13 cellular contexts compared by ENCODE assay signal in the genomic region with DNA sequence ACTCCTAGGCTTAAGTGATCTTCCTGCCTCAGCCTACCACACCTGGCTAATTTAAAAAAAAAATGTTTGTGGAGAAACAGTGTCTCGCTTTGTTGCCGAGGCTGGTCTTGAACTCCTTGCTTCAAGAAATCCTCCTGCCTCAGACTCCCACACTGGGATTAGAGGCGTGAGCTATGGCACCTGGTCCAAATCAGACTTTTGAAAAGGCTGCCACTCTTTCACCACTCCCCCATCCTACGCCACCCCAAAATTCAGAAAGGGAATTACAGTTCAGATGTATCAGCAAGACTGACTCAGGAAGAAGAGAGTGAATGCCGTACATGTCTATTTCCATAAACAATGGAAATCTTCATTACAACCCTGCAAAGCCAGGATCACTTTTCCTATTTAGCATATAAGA. TPM values are rescaled to one million over a fixed set of nuclear protein-coding genes. Genes with fewer than 3 reads are reported as not detected.
A peak's percentile ranks its signal among the peaks of the same experiment; 100 is the strongest.
DNase-seq lines count a peak whose midpoint lies in the region; ATAC-seq and TF ChIP-seq lines count a peak whose summit lies in the region.
"Had no signal": no experiment of that assay in that cellular context is flagged by ENCODE, and none has a peak within 500 bp of the region (broad histone marks: within the 10 kb centered on the region; RNA-seq: fewer than 3 reads in every experiment).

No MANE protein-coding gene starts in this region.

- DNase-seq in glutamatergic neuron: no peak
- DNase-seq in osteoblast (ENCODE audit: insufficient read length, low spot score, missing footprints): peak; percentile 60
- DNase-seq in thyroid gland: no peak
- no peak for DNase-seq in Caco-2
- DNase-seq in effector memory CD8-positive, alpha-beta T cell: no peak
- DNase-seq in NCI-H1694 (lab: John Stamatoyannopoulos, UW): no peak
- DNase-seq: C1 segment of cervical spinal cord; CD4-positive, alpha-beta memory T cell; COR-L47; DMS153; DND-41; HCEC 1CT had no signal

- H3K36me3 ChIP-seq in osteoblast (ENCODE audit: insufficient read depth, low read length) (no peaks in the 10 kb centered on the region), thyroid gland (no peaks in the 10 kb centered on the region), Caco-2 (ENCODE audit: control insufficient read depth, insufficient read depth, low read length) (no peaks in the 10 kb centered on the region)

- no TSS peak for BruUV-seq in Caco-2 (replicated peaks; lab: Mats Ljungman, UMichigan)

- H3K4me3 Mint-ChIP-seq in brain: peak overlapping the region in 4 of 5 experiments; percentile 22 to 53 (median 42)
- H3K4me3 Mint-ChIP-seq in glutamatergic neuron (ENCODE audit: unreplicated experiment): peak overlapping the region; percentile 82
- H3K4me3 Mint-ChIP-seq in Caco-2 (ENCODE audit: unreplicated experiment): no peak overlapping the region
- H3K4me3 Mint-ChIP-seq in effector memory CD8-positive, alpha-beta T cell: no peak overlapping the region
- H3K4me3 Mint-ChIP-seq: CD4-positive, alpha-beta memory T cell had no signal

- intact Hi-C loops in thyroid gland (cut with DNase I) (no loop called here), Caco-2 (cut with micrococcal nuclease; ENCODE audit: unreplicated experiment) (no loop called here)

- CTCF ChIA-PET in Caco-2 (lab: Charles Lee): no interaction called here

- H2AFZ ChIP-seq in osteoblast (ENCODE audit: low read length): no peak overlapping the region

- no peak overlapping the region for H3K4me2 ChIP-seq in osteoblast (ENCODE audit: insufficient read depth, low read length)

- no peaks in the 10 kb centered on the region for H3K79me2 ChIP-seq in osteoblast (ENCODE audit: insufficient read depth, low read length)

- ATAC-seq in effector memory CD8-positive, alpha-beta T cell (replicated peaks): no peak

- WGBS in thyroid gland, 2 donors: 86 to 95% methylated on average over 5 of the region's 5 CpGs

- peaks cover 6% of the 10 kb centered on the region for H3K27me3 Mint-ChIP-seq in brain
- H3K27me3 Mint-ChIP-seq in glutamatergic neuron (ENCODE audit: unreplicated experiment): peaks cover 9% of the 10 kb centered on the region
- no peaks in the 10 kb centered on the region for H3K27me3 Mint-ChIP-seq in Caco-2 (ENCODE audit: insufficient read depth, unreplicated experiment)
- H3K27me3 Mint-ChIP-seq in effector memory CD8-positive, alpha-beta T cell: peaks cover 24 to 82% of the 10 kb centered on the region in 2 donors

- POLR2A ChIA-PET in Caco-2 (lab: Charles Lee): no interaction called here

- no peak overlapping the region for H3K4me3 ChIP-seq in osteoblast (ENCODE audit: insufficient read depth, low read length)
- no peak overlapping the region for H3K4me3 ChIP-seq in thyroid gland (replicated peaks in 1 of 3)
- H3K4me3 ChIP-seq in Caco-2 (ENCODE audit: low read depth, low read length): no peak overlapping the region

- H3K27ac Mint-ChIP-seq in brain (peak overlapping the region in 1 of 5 experiments; percentile 34), glutamatergic neuron (ENCODE audit: unreplicated experiment) (peak overlapping the region; percentile 90), Caco-2 (ENCODE audit: unreplicated experiment) (no peak overlapping the region)
- H3K27ac Mint-ChIP-seq in effector memory CD8-positive, alpha-beta T cell: no peak overlapping the region
- H3K27ac Mint-ChIP-seq: CD4-positive, alpha-beta memory T cell had no signal

- H3K4me1 ChIP-seq in osteoblast (ENCODE audit: insufficient read depth, low read length) (no peaks in the 10 kb centered on the region), thyroid gland (no peaks in the 10 kb centered on the region), Caco-2 (no peaks in the 10 kb centered on the region)

- H3K27me3 ChIP-seq in osteoblast (ENCODE audit: insufficient read depth, low read length) (peaks cover 46% of the 10 kb centered on the region), thyroid gland (no peaks in the 10 kb centered on the region), Caco-2 (replicated peaks; ENCODE audit: control insufficient read depth, insufficient read depth, low read length) (no peaks in the 10 kb centered on the region)

- H3K27ac ChIP-seq in osteoblast (ENCODE audit: low read depth, low read length): no peak overlapping the region
- no peak overlapping the region for H3K27ac ChIP-seq in thyroid gland

- H3K9me3 Mint-ChIP-seq in brain (peaks cover 0 to 8% (median 3%) of the 10 kb centered on the region in 5 experiments), glutamatergic neuron (ENCODE audit: unreplicated experiment) (peaks cover 18% of the 10 kb centered on the region), Caco-2 (ENCODE audit: unreplicated experiment) (no peaks in the 10 kb centered on the region)
- peaks cover 0 to 8% of the 10 kb centered on the region in 2 donors for H3K9me3 Mint-ChIP-seq in effector memory CD8-positive, alpha-beta T cell

- TF ChIP-seq CTCF in brain (conservative IDR thresholded peaks at IDR 0.05) (no peak), glutamatergic neuron (IDR thresholded peaks at IDR 0.05; ENCODE audit: partially characterized antibody, unreplicated experiment) (no peak), osteoblast (IDR thresholded peaks at IDR 0.05; ENCODE audit: extremely low read depth, low read depth, low read length) (no peak), thyroid gland (IDR thresholded peaks at IDR 0.05) (no peak), Caco-2 (IDR thresholded peaks at IDR 0.05; ENCODE audit: insufficient read depth in 1 of 2, low read depth in 1 of 2, low read length in 1 of 2, severe bottlenecking in 1 of 2, unreplicated experiment in 1 of 2) (no peak)

- no peaks in the 10 kb centered on the region for H4K20me1 ChIP-seq in osteoblast (ENCODE audit: insufficient read depth, low read length)

- H3K36me3 Mint-ChIP-seq in brain (peaks cover 11% of the 10 kb centered on the region), glutamatergic neuron (ENCODE audit: unreplicated experiment) (no peaks in the 10 kb centered on the region), Caco-2 (ENCODE audit: insufficient read depth, unreplicated experiment) (no peaks in the 10 kb centered on the region)
- peaks cover 2% of the 10 kb centered on the region for H3K36me3 Mint-ChIP-seq in effector memory CD8-positive, alpha-beta T cell (ENCODE audit: insufficient read depth)

- no peaks in the 10 kb centered on the region for H3K9me3 ChIP-seq in osteoblast (ENCODE audit: low read depth, low read length)
- H3K9me3 ChIP-seq in thyroid gland: no peaks in the 10 kb centered on the region
- H3K9me3 ChIP-seq in Caco-2: no peaks in the 10 kb centered on the region

- TF ChIP-seq POLR2A in thyroid gland (IDR thresholded peaks at IDR 0.05): no peak

- peaks cover 45% of the 10 kb centered on the region for H3K4me1 Mint-ChIP-seq in brain
- peaks cover 38% of the 10 kb centered on the region for H3K4me1 Mint-ChIP-seq in glutamatergic neuron (ENCODE audit: low read depth, unreplicated experiment)
- H3K4me1 Mint-ChIP-seq in Caco-2 (ENCODE audit: low read depth, unreplicated experiment): no peaks in the 10 kb centered on the region
- peaks cover 0 to 10% of the 10 kb centered on the region in 2 donors for H3K4me1 Mint-ChIP-seq in effector memory CD8-positive, alpha-beta T cell (ENCODE audit: low read depth in 2 of 2)

RNA-seq across cellular contexts. Expression of a gene that starts 2.9 kb away (rescaled TPM):
- 33.1 TPM for polyA plus RNA-seq in brain (ENCODE audit: insufficient read depth, low read depth, low replicate concordance)
- total RNA-seq in glutamatergic neuron (ENCODE audit: unreplicated experiment) (66.2 TPM), osteoblast (0.36 and 1.2 TPM in 2 replicates), thyroid gland (not detected), Caco-2 (2022) (not detected in 2 replicates)
- polyA plus RNA-seq: CD4-positive, alpha-beta memory T cell had no signal

RNA-seq across cellular contexts. Expression of a gene that starts 45.7 kb away (rescaled TPM):
- polyA plus RNA-seq in brain (ENCODE audit: insufficient read depth, low read depth, low replicate concordance): 19.6 TPM
- total RNA-seq in glutamatergic neuron (ENCODE audit: unreplicated experiment) (65.2 TPM), osteoblast (174 and 243 TPM in 2 replicates), thyroid gland (10 to 100 TPM; 72.2 to 87.9 (median 74.2) TPM), Caco-2 (2022) (124 and 129 TPM in 2 replicates)

RNA-seq across cellular contexts. Expression of a gene that starts 47.2 kb away (rescaled TPM):
- 6.4 TPM for polyA plus RNA-seq in brain (ENCODE audit: insufficient read depth, low read depth, low replicate concordance)
- total RNA-seq in glutamatergic neuron (ENCODE audit: unreplicated experiment) (153 TPM), osteoblast (57.5 and 60.4 TPM in 2 replicates), thyroid gland (10 to 100 TPM; 38.7 to 73.8 (median 49.3) TPM), Caco-2 (2022) (99.6 and 104 TPM in 2 replicates)

Comparison
In these comparisons a context has a peak if more than half of its experiments do, and no peak if none do; other contexts are left out.
1. H3K4me3 Mint-ChIP-seq: peak in brain (4 of 5) and glutamatergic neuron (single experiment); none in Caco-2 (single experiment) and effector memory CD8-positive, alpha-beta T cell (0 of 2).
2. RNA of a gene that starts 2.9 kb away (total RNA-seq): 66.2 TPM in glutamatergic neuron (single experiment); 0.36 to 1.2 TPM in osteoblast, not detected in thyroid gland and not detected in Caco-2; every median in the first group is over 10 times any median in the second.